Comparison of ENCODE assay signal across 18 cellular contexts in the genomic region with DNA sequence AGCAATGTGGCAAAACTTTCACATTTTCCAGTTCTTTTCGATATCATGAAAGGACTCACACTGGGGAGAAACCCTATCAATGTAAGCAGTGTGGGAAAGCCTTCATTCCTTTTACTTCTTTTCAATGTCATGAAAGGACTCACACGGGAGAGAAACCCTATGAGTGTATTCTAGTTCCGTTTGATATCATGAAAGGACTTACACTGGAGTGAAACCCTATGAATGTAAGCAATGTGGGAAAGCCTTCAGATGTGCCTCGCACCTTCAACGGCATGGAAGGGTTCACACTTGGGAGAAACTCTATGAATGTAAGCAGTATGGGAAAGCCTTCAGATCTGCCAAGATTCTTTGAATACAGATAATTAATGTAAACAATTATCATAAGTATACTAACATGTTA. TPM values are rescaled to one million over a fixed set of nuclear protein-coding genes. Genes with fewer than 3 reads are reported as not detected.
DNase-seq lines count a peak whose midpoint lies in the region; ATAC-seq and TF ChIP-seq lines count a peak whose summit lies in the region.
"Had no signal": no experiment of that assay in that cellular context is flagged by ENCODE, and none has a peak within 500 bp of the region (broad histone marks: within the 10 kb centered on the region; RNA-seq: fewer than 3 reads in every experiment).

No MANE protein-coding gene starts in this region.

- H3K27ac ChIP-seq in iPS-20b (ENCODE audit: low read length) (no peak overlapping the region), smooth muscle cell (ENCODE audit: low read depth) (no peak overlapping the region)
- H3K27ac ChIP-seq: 22Rv1 had no signal

- no peak for TF ChIP-seq CTCF in smooth muscle cell (IDR thresholded peaks at IDR 0.05; ENCODE audit: borderline replicate concordance, insufficient read depth, poor library complexity, severe bottlenecking)

- DNase-seq in activated T-cell treated with anti-CD3 and anti-CD28 coated beads, Interleukin-2, amount 50 U/mL, for 72 hours = no peak
- no peak for DNase-seq in activated T-cell treated with anti-CD3 and anti-CD28 coated beads, Interleukin-2, amount 50 U/mL, for 1 hour
- no peak for DNase-seq in adipocyte (ENCODE audit: low read depth)
- DNase-seq in smooth muscle cell (lab: John Stamatoyannopoulos, UW; ENCODE audit: unreplicated experiment) = no peak
- DNase-seq in GM03348 (ENCODE audit: low spot score) = no peak
- DNase-seq: GF-D8; H7; NCI-H2029; NCI-H2171 treated with DMSO at 0.1 percent for 48 hours; NCI-H446 treated with DMSO at 0.1 percent for 48 hours; NK-92 treated with Interleukin-12 subunit alpha and Interleukin-12 subunit beta, amount 100 ng/mL, for 24 hours; RPMI8226; SIG-M5 had no signal

- H3K36me3 ChIP-seq in adipocyte (ENCODE audit: control insufficient read depth, insufficient read depth, low read length, severe bottlenecking) (peaks cover 71% of the 10 kb centered on the region), iPS-20b (ENCODE audit: insufficient read depth, low read depth, low read length) (peaks cover 58% of the 10 kb centered on the region), smooth muscle cell (ENCODE audit: low read depth) (peaks cover 67% of the 10 kb centered on the region)

- H3K9me3 Mint-ChIP-seq in activated T-cell treated with anti-CD3 and anti-CD28 coated beads, Interleukin-2, amount 50 U/mL, for 72 hours = peaks cover 19 to 36% of the 10 kb centered on the region in 2 donors

- H3K9me3 ChIP-seq in adipocyte (ENCODE audit: control insufficient read depth, low read length) (peaks cover 99% of the 10 kb centered on the region), iPS-20b (ENCODE audit: insufficient read depth, low read depth, low read length) (peaks cover 93% of the 10 kb centered on the region), smooth muscle cell (replicated peaks; ENCODE audit: low read depth) (peaks cover 78% of the 10 kb centered on the region)

- no peaks in the 10 kb centered on the region for H3K4me1 Mint-ChIP-seq in activated T-cell treated with anti-CD3 and anti-CD28 coated beads, Interleukin-2, amount 50 U/mL, for 72 hours (ENCODE audit: low read depth)

- no peak overlapping the region for H3K9ac ChIP-seq in adipocyte (ENCODE audit: low read length)
- no peak overlapping the region for H3K9ac ChIP-seq in iPS-20b (ENCODE audit: low read depth, low read length)
- no peak overlapping the region for H3K9ac ChIP-seq in smooth muscle cell (ENCODE audit: low read depth)

- H3K36me3 Mint-ChIP-seq in activated T-cell treated with anti-CD3 and anti-CD28 coated beads, Interleukin-2, amount 50 U/mL, for 72 hours (ENCODE audit: insufficient read depth in 2 of 2) = peaks cover 60 to 74% of the 10 kb centered on the region in 2 donors

- H3F3A ChIP-seq in smooth muscle cell (ENCODE audit: low read depth) = peaks cover 21% of the 10 kb centered on the region

- no peak overlapping the region for H3K4me2 ChIP-seq in smooth muscle cell

- no peaks in the 10 kb centered on the region for H3K27me3 ChIP-seq in adipocyte (replicated peaks; ENCODE audit: control insufficient read depth, insufficient read depth, low read length)
- H3K27me3 ChIP-seq in iPS-20b (ENCODE audit: insufficient read depth, low read length) = no peaks in the 10 kb centered on the region
- no peaks in the 10 kb centered on the region for H3K27me3 ChIP-seq in smooth muscle cell (ENCODE audit: low read depth)

- no peaks in the 10 kb centered on the region for H3K79me2 ChIP-seq in smooth muscle cell (ENCODE audit: low read depth)

- WGBS in smooth muscle cell (ENCODE audit: low lambda C conversion rate) = 97% methylated on average over 5 of the region's 5 CpGs

- H3K4me3 ChIP-seq in adipocyte (ENCODE audit: low read length) (peak overlapping the region; percentile 69), iPS-20b (ENCODE audit: low read length) (peak overlapping the region; percentile 49), smooth muscle cell (peak overlapping the region; percentile 24)

- H3K4me1 ChIP-seq in adipocyte (ENCODE audit: control insufficient read depth, insufficient read depth, low read length) (no peaks in the 10 kb centered on the region), iPS-20b (ENCODE audit: insufficient read depth, low read length) (no peaks in the 10 kb centered on the region), smooth muscle cell (ENCODE audit: low read depth) (no peaks in the 10 kb centered on the region)

- no peaks in the 10 kb centered on the region for H3K27me3 Mint-ChIP-seq in activated T-cell treated with anti-CD3 and anti-CD28 coated beads, Interleukin-2, amount 50 U/mL, for 72 hours (ENCODE audit: low read depth)

- peak overlapping the region; percentile 94 for H3K27ac Mint-ChIP-seq in activated T-cell treated with anti-CD3 and anti-CD28 coated beads, Interleukin-2, amount 50 U/mL, for 72 hours

- no peak overlapping the region for H3K4me3 Mint-ChIP-seq in activated T-cell treated with anti-CD3 and anti-CD28 coated beads, Interleukin-2, amount 50 U/mL, for 72 hours

- H4K20me1 ChIP-seq in smooth muscle cell (ENCODE audit: low read depth) = no peaks in the 10 kb centered on the region

- no peak overlapping the region for H2AFZ ChIP-seq in smooth muscle cell (ENCODE audit: low read depth)

- ATAC-seq in activated T-cell treated with anti-CD3 and anti-CD28 coated beads, Interleukin-2, amount 50 U/mL, for 72 hours (replicated peaks in 1 of 2) = no peak
- ATAC-seq in HG02763 (IDR thresholded peaks at IDR 0.05; ENCODE audit: unreplicated experiment) (no peak), GM19397 (IDR thresholded peaks at IDR 0.05; ENCODE audit: unreplicated experiment) (no peak)

RNA-seq across cellular contexts. Expression of gene ZNF763, which starts 14.5 kb away (rescaled TPM):
- 1 to 10 TPM; 1.3 to 2.4 TPM for total RNA-seq in activated T-cell treated with anti-CD3 and anti-CD28 coated beads, Interleukin-2, amount 50 U/mL, for 72 hours
- 1.2 and 1.6 TPM in 2 replicates for total RNA-seq in smooth muscle cell
- 0.53 and 0.73 TPM in 2 replicates for polyA plus RNA-seq in smooth muscle cell
- total RNA-seq: Daoy, H7 had no signal

RNA-seq across cellular contexts. Expression of gene ZNF700, which starts 25.4 kb away (rescaled TPM):
- 10 to 100 TPM; 16.0 to 17.2 TPM for total RNA-seq in activated T-cell treated with anti-CD3 and anti-CD28 coated beads, Interleukin-2, amount 50 U/mL, for 72 hours
- 8.3 and 10.4 TPM in 2 replicates for total RNA-seq in smooth muscle cell
- 1.2 and 1.3 TPM in 2 replicates for polyA plus RNA-seq in smooth muscle cell
